ENCODE assay signal across 1 cellular context in the genomic region with DNA sequence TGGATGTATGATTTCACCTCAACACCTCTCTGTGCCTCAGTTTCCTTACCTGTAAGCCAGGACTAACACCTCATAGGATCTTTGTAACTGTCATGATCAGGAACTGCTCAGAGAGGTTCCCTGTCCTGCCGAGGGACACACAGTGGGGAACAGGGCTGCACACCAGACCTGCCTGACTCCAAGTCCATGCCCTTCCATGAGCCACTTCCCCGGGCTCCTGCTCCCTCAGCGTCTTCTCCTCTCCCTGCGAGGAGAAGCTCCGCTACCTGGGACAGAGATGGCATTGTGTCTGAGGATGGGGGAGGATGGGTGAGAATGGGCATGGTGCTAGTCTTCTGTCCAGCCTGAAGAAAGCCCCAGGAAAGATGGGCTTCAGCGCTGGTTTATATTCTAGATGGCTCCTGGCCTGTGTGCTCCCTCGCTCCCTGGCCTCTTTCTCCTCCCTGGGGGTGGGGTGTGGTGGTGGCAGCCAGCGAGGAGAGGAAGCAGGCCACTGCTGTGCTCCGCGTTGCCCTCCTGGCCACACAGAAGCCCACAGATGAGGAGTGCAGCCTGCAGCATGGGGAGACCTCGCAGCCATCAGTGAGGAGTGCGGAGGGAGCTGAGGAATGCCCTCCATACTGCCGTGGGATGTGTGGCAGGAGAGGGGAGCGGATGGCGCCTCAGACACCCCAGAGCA.
A peak's percentile ranks its signal among the peaks of the same experiment; 100 is the strongest.
TF ChIP-seq lines count a peak whose summit lies in the region.

No MANE protein-coding gene starts in this region.

TF ChIP-seq in HepG2, 621 proteins besides CTCF, POLR2A, EP300 and RAD21:
- TF ChIP-seq ZNF768 (CRISPR knock-in tag; IDR thresholded peaks at IDR 0.05) (peak; percentile 82), ZNF577 (CRISPR knock-in tag; IDR thresholded peaks at IDR 0.05; ENCODE audit: borderline replicate concordance, low read depth) (no peak)
TF ChIP-seq in HepG2: peak in this region for 1.
